In the genomic region with DNA sequence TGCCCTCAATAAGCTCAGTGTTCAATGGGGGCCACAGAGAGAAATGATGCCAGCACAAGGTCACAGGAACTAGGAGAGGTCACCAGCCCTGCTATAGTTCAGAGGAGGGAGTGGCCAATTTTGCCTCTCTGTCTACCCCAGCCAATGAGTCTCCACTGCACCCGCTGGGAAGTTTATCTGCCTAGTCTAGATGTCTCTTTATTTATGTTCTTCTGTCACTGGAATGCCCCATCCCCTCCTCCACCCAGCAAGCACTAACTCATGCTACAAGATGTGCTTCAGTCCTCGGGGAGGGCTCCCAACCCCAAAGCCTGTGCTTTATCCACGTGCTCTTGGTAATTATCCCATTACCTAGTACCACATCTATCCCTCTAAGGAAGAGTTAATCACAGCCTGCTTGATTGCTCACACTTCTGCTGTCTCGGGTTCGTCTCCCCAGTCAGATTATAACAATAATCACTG, we compare ENCODE assay signal across 18 cellular contexts. TPM values are rescaled to one million over a fixed set of nuclear protein-coding genes. Genes with fewer than 3 reads are reported as not detected.
A peak's percentile ranks its signal among the peaks of the same experiment; 100 is the strongest.
DNase-seq lines count a peak whose midpoint lies in the region; ATAC-seq, FAIRE-seq and TF ChIP-seq lines count a peak whose summit lies in the region.
"Had no signal": no experiment of that assay in that cellular context is flagged by ENCODE, and none has a peak within 500 bp of the region (broad histone marks: within the 10 kb centered on the region; RNA-seq: fewer than 3 reads in every experiment).

No MANE protein-coding gene starts in this region.

- no peak overlapping the region for H3K4me3 ChIP-seq in SJSA1

- no peak overlapping the region for H3K27ac Mint-ChIP-seq in stimulated activated naive CD8-positive, alpha-beta T cell treated with anti-CD3 and anti-CD28 coated beads, Interleukin-15, amount 100 ng/mL, for 72 hours
- H3K27ac Mint-ChIP-seq: activated CD8-positive, alpha-beta T cell treated with anti-CD3 and anti-CD28 coated beads, Interleukin-2, amount 10 ng/mL, durations not matched to agents 7 days and 5 days; progenitor cell of endocrine pancreas had no signal

- TF ChIP-seq CTCF in D721Med (IDR thresholded peaks at IDR 0.05; ENCODE audit: insufficient read depth, missing control alignments), result no peak

- H3K27me3 Mint-ChIP-seq in stimulated activated naive CD8-positive, alpha-beta T cell treated with anti-CD3 and anti-CD28 coated beads, Interleukin-15, amount 100 ng/mL, for 72 hours, result peaks cover 23% of the 10 kb centered on the region

- peak overlapping the region; percentile 42 for H3K27ac ChIP-seq in SJSA1
- H3K27ac ChIP-seq in temporal lobe (ENCODE audit: low read depth, low read length), result peak overlapping the region; percentile 20

- H3K4me1 ChIP-seq in SJSA1 (replicated peaks), result peaks cover 50% of the 10 kb centered on the region

- no peak for FAIRE-seq in D721Med (lab: Jason Lieb, UNC)
- FAIRE-seq: GM12891 had no signal

- H3K9me3 Mint-ChIP-seq in stimulated activated naive CD8-positive, alpha-beta T cell treated with anti-CD3 and anti-CD28 coated beads, Interleukin-15, amount 100 ng/mL, for 72 hours, result no peaks in the 10 kb centered on the region

- no peak for ATAC-seq in stimulated activated naive CD8-positive, alpha-beta T cell treated with anti-CD3 and anti-CD28 coated beads, Interleukin-15, amount 100 ng/mL, for 72 hours
- ATAC-seq: activated CD8-positive, alpha-beta T cell treated with anti-CD3 and anti-CD28 coated beads, Interleukin-2, amount 10 ng/mL, durations not matched to agents 7 days and 5 days had no signal

- H3K27me3 ChIP-seq in SJSA1 (replicated peaks), result no peaks in the 10 kb centered on the region

- H3K9me3 ChIP-seq in SJSA1 (replicated peaks), result 0 out of 2 replicates have a peak, but pooled peaks cover 3% of the 10 kb centered on the region

- no peak overlapping the region for H3K4me3 Mint-ChIP-seq in stimulated activated naive CD8-positive, alpha-beta T cell treated with anti-CD3 and anti-CD28 coated beads, Interleukin-15, amount 100 ng/mL, for 72 hours
- H3K4me3 Mint-ChIP-seq: activated CD8-positive, alpha-beta T cell treated with anti-CD3 and anti-CD28 coated beads, Interleukin-2, amount 10 ng/mL, durations not matched to agents 7 days and 5 days had no signal

- no peaks in the 10 kb centered on the region for H3K36me3 ChIP-seq in SJSA1

- H3K4me1 Mint-ChIP-seq in stimulated activated naive CD8-positive, alpha-beta T cell treated with anti-CD3 and anti-CD28 coated beads, Interleukin-15, amount 100 ng/mL, for 72 hours, result peaks cover 27% of the 10 kb centered on the region

- DNase-seq in NOMO-1 treated with dmso at 0.1 percent for 144 hours (lab: John Stamatoyannopoulos, UW; ENCODE audit: unreplicated experiment) (peak; percentile 19), NOMO-1 treated with DMSO at 0.1 percent for 48 hours (lab: John Stamatoyannopoulos, UW; ENCODE audit: unreplicated experiment) (no peak), SJSA1 (ENCODE audit: low read depth in 1 of 2, low spot score in 2 of 2) (peak; percentile 81 to 85), fibroblast of peridontal ligament (ENCODE audit: extremely low read depth) (peak; percentile 51), DMS153 treated with DMSO at 0.1 percent for 48 hours (lab: John Stamatoyannopoulos, UW; ENCODE audit: unreplicated experiment) (no peak), D721Med (ENCODE audit: insufficient read length, low spot score) (no peak)
- no peak for DNase-seq in stimulated activated naive CD8-positive, alpha-beta T cell treated with anti-CD3 and anti-CD28 coated beads, Interleukin-15, amount 100 ng/mL, for 72 hours
- DNase-seq: activated CD8-positive, alpha-beta T cell treated with anti-CD3 and anti-CD28 coated beads, Interleukin-2, amount 10 ng/mL, durations not matched to agents 7 days and 5 days; activated gamma-delta T cell treated with Interleukin-2 at 50 U/mL for 16 hours; central memory CD4-positive, alpha-beta T cell; NCI-H446; stimulated activated CD8-positive, alpha-beta memory T cell treated with anti-CD3 and anti-CD28 coated beads, Interleukin-4, amount 100 ng/mL, for 48 hours; T1000 had no signal

RNA-seq across cellular contexts. Expression of a gene that starts 4.1 kb away (rescaled TPM):
- 24.7 and 25.8 TPM in 2 replicates for total RNA-seq in SJSA1 (2014; rRNA removed; shearing (Covaris generic))
- 17.9 TPM for total RNA-seq in temporal lobe

RNA-seq across cellular contexts. Expression of a gene that starts 37.4 kb away (rescaled TPM):
- total RNA-seq in SJSA1 (2014; rRNA removed; shearing (Covaris generic)), result 15.1 and 30.1 TPM in 2 replicates
- total RNA-seq in temporal lobe, result not detected
- total RNA-seq: activated CD8-positive, alpha-beta T cell treated with anti-CD3 and anti-CD28 coated beads, Interleukin-2, amount 10 ng/mL, durations not matched to agents 7 days and 5 days; epithelial cell of proximal tubule; mononuclear cell; progenitor cell of endocrine pancreas had no signal

Comparison
In these comparisons a context has a peak if more than half of its experiments do, and no peak if none do; other contexts are left out.
1. DNase-seq: peak in NOMO-1 treated with dmso at 0.1 percent for 144 hours (single experiment), SJSA1 (2 of 2) and fibroblast of peridontal ligament (single experiment); none in NOMO-1 treated with DMSO at 0.1 percent for 48 hours (single experiment), DMS153 treated with DMSO at 0.1 percent for 48 hours (single experiment), D721Med (single experiment) and stimulated activated naive CD8-positive, alpha-beta T cell treated with anti-CD3 and anti-CD28 coated beads, Interleukin-15, amount 100 ng/mL, for 72 hours (0 of 2).
2. RNA of a gene that starts 37.4 kb away (total RNA-seq): 15.1 to 30.1 TPM in SJSA1; not detected in temporal lobe (single experiment); every median in the first group is over 10 times any median in the second.